In the genomic region with DNA sequence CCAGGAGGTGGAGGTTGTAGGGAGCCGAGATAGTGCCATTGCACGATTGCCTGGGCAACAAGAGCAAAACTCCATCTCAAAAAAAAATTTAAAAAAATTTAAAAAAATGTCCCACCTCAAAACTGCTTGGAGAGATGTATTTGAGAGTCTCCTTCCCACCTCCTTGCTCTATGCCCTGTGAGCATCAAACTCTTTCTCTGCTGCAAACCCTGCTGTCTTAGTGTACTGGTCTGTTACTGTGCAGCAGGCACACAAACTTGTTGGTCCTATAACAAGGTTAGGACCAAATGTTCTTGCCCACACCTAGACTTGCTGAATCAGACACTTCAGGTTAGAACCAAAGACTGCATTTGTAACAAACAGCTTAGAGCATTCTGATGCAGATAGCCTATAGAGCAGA, we compare ENCODE assay signal across 19 cellular contexts.
"Had no signal": no experiment of that assay in that cellular context is flagged by ENCODE, and none has a peak within 500 bp of the region (broad histone marks: within the 10 kb centered on the region; RNA-seq: fewer than 3 reads in every experiment).

No MANE protein-coding gene starts in this region.

- H3K36me3 Mint-ChIP-seq: brain, natural killer cell had no signal

- H3K9me3 Mint-ChIP-seq: central memory CD8-positive, alpha-beta T cell had no signal

- H3K27me3 ChIP-seq: left lung had no signal

- H3K4me1 Mint-ChIP-seq: central memory CD8-positive, alpha-beta T cell; natural killer cell had no signal

- H3K4me3 ChIP-seq: coronary artery, left lung had no signal

- H3K36me3 ChIP-seq: left lung, neutrophil had no signal

- H3K4me1 ChIP-seq: left lung had no signal

- H3K4me3 Mint-ChIP-seq: activated CD8-positive, alpha-beta T cell treated with anti-CD3 and anti-CD28 coated beads, Interleukin-2, amount 10 ng/mL, durations not matched to agents 7 days and 5 days; activated naive CD8-positive, alpha-beta T cell; activated T-cell treated with anti-CD3 and anti-CD28 coated beads, Interleukin-2, amount 50 U/mL, for 72 hours; brain; central memory CD8-positive, alpha-beta T cell; natural killer cell; T-helper 17 cell; WTC11 had no signal

- ATAC-seq: activated CD8-positive, alpha-beta T cell treated with anti-CD3 and anti-CD28 coated beads, Interleukin-2, amount 10 ng/mL, durations not matched to agents 7 days and 5 days; activated T-cell treated with anti-CD3 and anti-CD28 coated beads, Interleukin-2, amount 50 U/mL, for 72 hours; natural killer cell; T-helper 17 cell; WTC11 had no signal

- H3K9me3 ChIP-seq: neutrophil had no signal

- H3K27me3 Mint-ChIP-seq: activated naive CD8-positive, alpha-beta T cell; brain; central memory CD8-positive, alpha-beta T cell; T-helper 17 cell had no signal

- H3K27ac ChIP-seq: coronary artery, left lung, neutrophil had no signal

- DNase-seq: activated CD4-positive, alpha-beta T cell treated with anti-CD3 and anti-CD28 coated beads for 4 hours; activated CD8-positive, alpha-beta memory T cell treated with anti-CD3 and anti-CD28 coated beads, Interleukin-2, amount 50 U/mL, for 48 hours; activated CD8-positive, alpha-beta T cell treated with anti-CD3 and anti-CD28 coated beads, Interleukin-2, amount 10 ng/mL, durations not matched to agents 7 days and 5 days; activated gamma-delta T cell treated with Interleukin-2 at 50 U/mL for 16 hours; activated T-cell treated with anti-CD3 and anti-CD28 coated beads, Interleukin-2, amount 50 U/mL, for 72 hours; amygdala; effector CD8-positive, alpha-beta T cell; hippocampal formation; left lung; natural killer cell; stimulated activated CD4-positive, alpha-beta T cell treated with anti-CD3 and anti-CD28 coated beads, Interleukin-12 subunit alpha, Interleukin-12 subunit beta, amount 100 ng/mL, for 4 hours; stimulated activated CD4-positive, alpha-beta T cell treated with anti-CD3 and anti-CD28 coated beads, Interleukin-2, amount 100 ng/mL, for 24 hours; T-helper 17 cell had no signal

- H3K27ac Mint-ChIP-seq: activated CD8-positive, alpha-beta T cell treated with anti-CD3 and anti-CD28 coated beads, Interleukin-2, amount 10 ng/mL, durations not matched to agents 7 days and 5 days; activated naive CD8-positive, alpha-beta T cell; activated T-cell treated with anti-CD3 and anti-CD28 coated beads, Interleukin-2, amount 50 U/mL, for 72 hours; natural killer cell; T-helper 17 cell; WTC11 had no signal
